ENCODE assay signal across 1 cellular context in the genomic region with DNA sequence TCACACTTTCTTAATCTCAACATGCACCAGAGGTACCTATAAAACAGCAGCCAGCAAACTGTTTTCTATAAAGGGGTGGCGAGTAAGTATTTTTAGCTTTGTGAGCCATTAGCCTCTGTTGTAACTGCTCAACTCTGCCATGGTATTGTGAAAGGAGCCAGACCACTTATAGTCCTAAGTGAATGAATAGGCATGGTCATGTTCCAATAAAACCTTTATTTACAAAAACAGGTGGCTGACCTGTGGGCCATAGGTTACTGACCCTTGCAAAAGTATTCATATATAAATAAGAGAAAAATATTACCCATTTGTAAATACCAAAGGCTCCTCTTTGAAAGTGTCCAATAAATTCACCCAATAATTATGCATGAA.
TF ChIP-seq lines count a peak whose summit lies in the region.

No MANE protein-coding gene starts in this region.

TF ChIP-seq in liver, 16 proteins besides CTCF, POLR2A, EP300 and RAD21 (continued from another document):
- TF ChIP-seq, protein P1, sequence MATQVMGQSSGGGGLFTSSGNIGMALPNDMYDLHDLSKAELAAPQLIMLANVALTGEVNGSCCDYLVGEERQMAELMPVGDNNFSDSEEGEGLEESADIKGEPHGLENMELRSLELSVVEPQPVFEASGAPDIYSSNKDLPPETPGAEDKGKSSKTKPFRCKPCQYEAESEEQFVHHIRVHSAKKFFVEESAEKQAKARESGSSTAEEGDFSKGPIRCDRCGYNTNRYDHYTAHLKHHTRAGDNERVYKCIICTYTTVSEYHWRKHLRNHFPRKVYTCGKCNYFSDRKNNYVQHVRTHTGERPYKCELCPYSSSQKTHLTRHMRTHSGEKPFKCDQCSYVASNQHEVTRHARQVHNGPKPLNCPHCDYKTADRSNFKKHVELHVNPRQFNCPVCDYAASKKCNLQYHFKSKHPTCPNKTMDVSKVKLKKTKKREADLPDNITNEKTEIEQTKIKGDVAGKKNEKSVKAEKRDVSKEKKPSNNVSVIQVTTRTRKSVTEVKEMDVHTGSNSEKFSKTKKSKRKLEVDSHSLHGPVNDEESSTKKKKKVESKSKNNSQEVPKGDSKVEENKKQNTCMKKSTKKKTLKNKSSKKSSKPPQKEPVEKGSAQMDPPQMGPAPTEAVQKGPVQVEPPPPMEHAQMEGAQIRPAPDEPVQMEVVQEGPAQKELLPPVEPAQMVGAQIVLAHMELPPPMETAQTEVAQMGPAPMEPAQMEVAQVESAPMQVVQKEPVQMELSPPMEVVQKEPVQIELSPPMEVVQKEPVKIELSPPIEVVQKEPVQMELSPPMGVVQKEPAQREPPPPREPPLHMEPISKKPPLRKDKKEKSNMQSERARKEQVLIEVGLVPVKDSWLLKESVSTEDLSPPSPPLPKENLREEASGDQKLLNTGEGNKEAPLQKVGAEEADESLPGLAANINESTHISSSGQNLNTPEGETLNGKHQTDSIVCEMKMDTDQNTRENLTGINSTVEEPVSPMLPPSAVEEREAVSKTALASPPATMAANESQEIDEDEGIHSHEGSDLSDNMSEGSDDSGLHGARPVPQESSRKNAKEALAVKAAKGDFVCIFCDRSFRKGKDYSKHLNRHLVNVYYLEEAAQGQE (IDR thresholded peaks at IDR 0.05) = no peak
- TF ChIP-seq, protein P2, sequence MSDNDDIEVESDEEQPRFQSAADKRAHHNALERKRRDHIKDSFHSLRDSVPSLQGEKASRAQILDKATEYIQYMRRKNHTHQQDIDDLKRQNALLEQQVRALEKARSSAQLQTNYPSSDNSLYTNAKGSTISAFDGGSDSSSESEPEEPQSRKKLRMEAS (IDR thresholded peaks at IDR 0.05) = no peak
- TF ChIP-seq HNF4G (IDR thresholded peaks at IDR 0.05) (no peak), EGR1 (IDR thresholded peaks at IDR 0.05; ENCODE audit: low read depth in 2 of 2) (no peak)
TF ChIP-seq in liver: peak in this region for 10.
